Comparison of ENCODE assay signal across 1 cellular context in the genomic region with DNA sequence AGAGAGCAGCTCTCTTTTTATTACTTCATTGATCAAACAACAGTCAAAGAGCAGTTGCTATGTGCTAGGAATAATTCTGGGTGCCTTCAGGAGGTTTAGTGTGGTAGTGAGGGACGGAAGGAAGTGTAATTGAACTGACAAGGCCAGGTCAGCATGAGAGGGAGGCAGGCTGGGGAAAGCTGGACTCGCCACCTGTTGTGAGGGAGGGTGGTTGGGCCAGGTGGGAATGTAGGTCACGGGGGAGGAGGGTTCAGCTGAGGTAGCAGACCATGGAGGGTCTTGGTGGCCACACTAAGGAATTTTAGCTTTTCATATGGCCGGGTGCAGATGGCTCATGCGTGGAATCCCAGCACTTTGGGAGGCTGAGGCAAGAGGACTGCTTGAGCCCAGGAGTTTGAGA.
TF ChIP-seq lines count a peak whose summit lies in the region.

No MANE protein-coding gene starts in this region.

TF ChIP-seq in GM23338, 12 proteins besides CTCF, POLR2A, EP300 and RAD21 (continued from another document):
- TF ChIP-seq, protein P1, sequence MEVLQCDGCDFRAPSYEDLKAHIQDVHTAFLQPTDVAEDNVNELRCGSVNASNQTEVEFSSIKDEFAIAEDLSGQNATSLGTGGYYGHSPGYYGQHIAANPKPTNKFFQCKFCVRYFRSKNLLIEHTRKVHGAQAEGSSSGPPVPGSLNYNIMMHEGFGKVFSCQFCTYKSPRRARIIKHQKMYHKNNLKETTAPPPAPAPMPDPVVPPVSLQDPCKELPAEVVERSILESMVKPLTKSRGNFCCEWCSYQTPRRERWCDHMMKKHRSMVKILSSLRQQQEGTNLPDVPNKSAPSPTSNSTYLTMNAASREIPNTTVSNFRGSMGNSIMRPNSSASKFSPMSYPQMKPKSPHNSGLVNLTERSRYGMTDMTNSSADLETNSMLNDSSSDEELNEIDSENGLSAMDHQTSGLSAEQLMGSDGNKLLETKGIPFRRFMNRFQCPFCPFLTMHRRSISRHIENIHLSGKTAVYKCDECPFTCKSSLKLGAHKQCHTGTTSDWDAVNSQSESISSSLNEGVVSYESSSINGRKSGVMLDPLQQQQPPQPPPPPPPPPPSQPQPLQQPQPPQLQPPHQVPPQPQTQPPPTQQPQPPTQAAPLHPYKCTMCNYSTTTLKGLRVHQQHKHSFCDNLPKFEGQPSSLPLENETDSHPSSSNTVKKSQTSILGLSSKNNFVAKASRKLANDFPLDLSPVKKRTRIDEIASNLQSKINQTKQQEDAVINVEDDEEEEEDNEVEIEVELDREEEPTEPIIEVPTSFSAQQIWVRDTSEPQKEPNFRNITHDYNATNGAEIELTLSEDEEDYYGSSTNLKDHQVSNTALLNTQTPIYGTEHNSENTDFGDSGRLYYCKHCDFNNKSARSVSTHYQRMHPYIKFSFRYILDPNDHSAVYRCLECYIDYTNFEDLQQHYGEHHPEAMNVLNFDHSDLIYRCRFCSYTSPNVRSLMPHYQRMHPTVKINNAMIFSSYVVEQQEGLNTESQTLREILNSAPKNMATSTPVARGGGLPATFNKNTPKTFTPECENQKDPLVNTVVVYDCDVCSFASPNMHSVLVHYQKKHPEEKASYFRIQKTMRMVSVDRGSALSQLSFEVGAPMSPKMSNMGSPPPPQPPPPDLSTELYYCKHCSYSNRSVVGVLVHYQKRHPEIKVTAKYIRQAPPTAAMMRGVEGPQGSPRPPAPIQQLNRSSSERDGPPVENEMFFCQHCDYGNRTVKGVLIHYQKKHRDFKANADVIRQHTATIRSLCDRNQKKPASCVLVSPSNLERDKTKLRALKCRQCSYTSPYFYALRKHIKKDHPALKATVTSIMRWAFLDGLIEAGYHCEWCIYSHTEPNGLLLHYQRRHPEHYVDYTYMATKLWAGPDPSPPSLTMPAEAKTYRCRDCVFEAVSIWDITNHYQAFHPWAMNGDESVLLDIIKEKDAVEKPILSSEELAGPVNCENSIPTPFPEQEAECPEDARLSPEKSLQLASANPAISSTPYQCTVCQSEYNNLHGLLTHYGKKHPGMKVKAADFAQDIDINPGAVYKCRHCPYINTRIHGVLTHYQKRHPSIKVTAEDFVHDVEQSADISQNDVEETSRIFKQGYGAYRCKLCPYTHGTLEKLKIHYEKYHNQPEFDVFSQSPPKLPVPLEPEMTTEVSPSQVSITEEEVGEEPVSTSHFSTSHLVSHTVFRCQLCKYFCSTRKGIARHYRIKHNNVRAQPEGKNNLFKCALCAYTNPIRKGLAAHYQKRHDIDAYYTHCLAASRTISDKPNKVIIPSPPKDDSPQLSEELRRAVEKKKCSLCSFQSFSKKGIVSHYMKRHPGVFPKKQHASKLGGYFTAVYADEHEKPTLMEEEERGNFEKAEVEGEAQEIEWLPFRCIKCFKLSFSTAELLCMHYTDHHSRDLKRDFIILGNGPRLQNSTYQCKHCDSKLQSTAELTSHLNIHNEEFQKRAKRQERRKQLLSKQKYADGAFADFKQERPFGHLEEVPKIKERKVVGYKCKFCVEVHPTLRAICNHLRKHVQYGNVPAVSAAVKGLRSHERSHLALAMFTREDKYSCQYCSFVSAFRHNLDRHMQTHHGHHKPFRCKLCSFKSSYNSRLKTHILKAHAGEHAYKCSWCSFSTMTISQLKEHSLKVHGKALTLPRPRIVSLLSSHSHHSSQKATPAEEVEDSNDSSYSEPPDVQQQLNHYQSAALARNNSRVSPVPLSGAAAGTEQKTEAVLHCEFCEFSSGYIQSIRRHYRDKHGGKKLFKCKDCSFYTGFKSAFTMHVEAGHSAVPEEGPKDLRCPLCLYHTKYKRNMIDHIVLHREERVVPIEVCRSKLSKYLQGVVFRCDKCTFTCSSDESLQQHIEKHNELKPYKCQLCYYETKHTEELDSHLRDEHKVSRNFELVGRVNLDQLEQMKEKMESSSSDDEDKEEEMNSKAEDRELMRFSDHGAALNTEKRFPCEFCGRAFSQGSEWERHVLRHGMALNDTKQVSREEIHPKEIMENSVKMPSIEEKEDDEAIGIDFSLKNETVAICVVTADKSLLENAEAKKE (CRISPR knock-in tag; IDR thresholded peaks at IDR 0.05) = no peak
- no peak for TF ChIP-seq ZNF331 (CRISPR knock-in tag; IDR thresholded peaks at IDR 0.05; ENCODE audit: low read depth)
- TF ChIP-seq JUNB (IDR thresholded peaks at IDR 0.05; ENCODE audit: unreplicated experiment) = no peak
- TF ChIP-seq EZH2 (IDR thresholded peaks at IDR 0.05; ENCODE audit: low read depth, unreplicated experiment) = no peak
- TF ChIP-seq ZNF114 (CRISPR knock-in tag; IDR thresholded peaks at IDR 0.05) = no peak
- TF ChIP-seq CREB1 (CRISPR knock-in tag; IDR thresholded peaks at IDR 0.05; ENCODE audit: low read depth) = no peak
